In the genomic region with DNA sequence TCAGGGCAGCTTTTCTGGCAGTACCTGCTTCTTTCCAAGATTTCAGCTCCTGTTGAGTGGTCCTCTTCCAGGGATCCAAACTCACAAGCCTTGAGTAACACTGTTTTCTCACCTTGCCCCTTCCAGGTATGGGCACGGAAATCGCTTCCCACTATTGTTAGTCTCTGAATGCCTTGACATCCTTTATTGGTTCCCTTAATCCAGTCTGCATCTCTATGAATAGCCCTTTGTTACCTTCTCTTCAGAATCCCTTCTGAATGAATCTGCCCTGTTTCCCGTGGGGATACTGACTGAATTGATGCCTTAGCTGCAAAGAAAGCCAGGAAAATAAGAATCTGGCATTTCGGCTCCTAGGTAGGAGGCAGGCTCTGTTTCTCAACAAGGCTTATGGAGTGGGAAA, we compare ENCODE assay signal across 24 cellular contexts.
"Had no signal": no experiment of that assay in that cellular context is flagged by ENCODE, and none has a peak within 500 bp of the region (broad histone marks: within the 10 kb centered on the region; RNA-seq: fewer than 3 reads in every experiment).

No MANE protein-coding gene starts in this region.

- H3K4me3 Mint-ChIP-seq: activated CD4-positive, alpha-beta memory T cell treated with anti-CD3 and anti-CD28 coated beads, Interleukin-2, amount 10 ng/mL, durations not matched to agents 7 days and 5 days; activated CD4-positive, alpha-beta T cell treated with anti-CD3 and anti-CD28 coated beads for 36 hours; activated naive CD8-positive, alpha-beta T cell treated with anti-CD3 and anti-CD28 coated beads, Interleukin-2, amount 10 ng/mL, durations not matched to agents 7 days and 5 days; activated T-cell treated with anti-CD3 and anti-CD28 coated beads, Interleukin-2, amount 50 U/mL, for 72 hours; T-cell had no signal

- H3K27ac Mint-ChIP-seq: activated CD4-positive, alpha-beta memory T cell treated with anti-CD3 and anti-CD28 coated beads, Interleukin-2, amount 10 ng/mL, durations not matched to agents 7 days and 5 days; activated CD4-positive, alpha-beta T cell treated with anti-CD3 and anti-CD28 coated beads for 36 hours; activated naive CD8-positive, alpha-beta T cell treated with anti-CD3 and anti-CD28 coated beads, Interleukin-2, amount 10 ng/mL, durations not matched to agents 7 days and 5 days; activated T-cell treated with anti-CD3 and anti-CD28 coated beads, Interleukin-2, amount 50 U/mL, for 72 hours; activated T-helper 2 cell treated with anti-CD3 and anti-CD28 coated beads, Interferon-gamma antibody, Interleukin-2, Interleukin-4, amounts not matched to agents 10 μg/mL and 5 μg/mL and 100 μg/mL, durations not matched to agents 14 hours and 24 hours and 36 hours; T-cell had no signal

- ATAC-seq: activated CD4-positive, alpha-beta T cell treated with anti-CD3 and anti-CD28 coated beads for 36 hours; activated T-cell treated with anti-CD3 and anti-CD28 coated beads, Interleukin-2, amount 50 U/mL, for 72 hours; T-cell had no signal

- H3K4me1 Mint-ChIP-seq: activated CD4-positive, alpha-beta memory T cell treated with anti-CD3 and anti-CD28 coated beads, Interleukin-2, amount 10 ng/mL, durations not matched to agents 7 days and 5 days; activated CD4-positive, alpha-beta T cell treated with anti-CD3 and anti-CD28 coated beads for 36 hours; activated naive CD8-positive, alpha-beta T cell treated with anti-CD3 and anti-CD28 coated beads, Interleukin-2, amount 10 ng/mL, durations not matched to agents 7 days and 5 days; T-cell had no signal

- H3K9me3 Mint-ChIP-seq: activated CD4-positive, alpha-beta memory T cell treated with anti-CD3 and anti-CD28 coated beads, Interleukin-2, amount 10 ng/mL, durations not matched to agents 7 days and 5 days; activated naive CD8-positive, alpha-beta T cell treated with anti-CD3 and anti-CD28 coated beads, Interleukin-2, amount 10 ng/mL, durations not matched to agents 7 days and 5 days; activated T-cell treated with anti-CD3 and anti-CD28 coated beads, Interleukin-2, amount 50 U/mL, for 72 hours; activated T-helper 2 cell treated with anti-CD3 and anti-CD28 coated beads, Interferon-gamma antibody, Interleukin-2, Interleukin-4, amounts not matched to agents 10 μg/mL and 5 μg/mL and 100 μg/mL, durations not matched to agents 14 hours and 24 hours and 36 hours; T-cell had no signal

- H3K9me3 ChIP-seq: adrenal gland had no signal

- DNase-seq: activated CD4-positive, alpha-beta memory T cell treated with anti-CD3 and anti-CD28 coated beads, Interleukin-2, amount 10 ng/mL, durations not matched to agents 7 days and 5 days; activated CD4-positive, alpha-beta T cell treated with anti-CD3 and anti-CD28 coated beads for 36 hours; activated CD4-positive, alpha-beta T cell treated with anti-CD3 and anti-CD28 coated beads, Interleukin-2, amount 50 U/mL, for 1 hour; activated naive CD4-positive, alpha-beta T cell treated with anti-CD3 and anti-CD28 coated beads, Interleukin-2, amount 50 U/mL, for 16 hours; activated naive CD8-positive, alpha-beta T cell treated with anti-CD3 and anti-CD28 coated beads, Interleukin-2, amount 10 ng/mL, durations not matched to agents 7 days and 5 days; activated T-cell treated with anti-CD3 and anti-CD28 coated beads for 4 hours; activated T-cell treated with anti-CD3 and anti-CD28 coated beads, Interleukin-2, amount 50 U/mL, for 72 hours; adrenal gland; anterior cingulate cortex; central memory CD4-positive, alpha-beta T cell; KG1; NCI-H1048; NCI-H1930; NCI-H345; NCI-H510A; NCI-H69; PC-9; SHP77 treated with DMSO at 0.1 percent for 48 hours; T-cell; T-helper 2 cell; T1000 had no signal

- H3K27ac ChIP-seq: adrenal gland, PC-9, SK-N-MC, VCaP had no signal

- H3K27me3 ChIP-seq: adrenal gland had no signal

- H3K36me3 Mint-ChIP-seq: activated naive CD8-positive, alpha-beta T cell treated with anti-CD3 and anti-CD28 coated beads, Interleukin-2, amount 10 ng/mL, durations not matched to agents 7 days and 5 days; T-cell had no signal

- H3K36me3 ChIP-seq: adrenal gland had no signal

- H3K4me1 ChIP-seq: adrenal gland had no signal

- H3K4me3 ChIP-seq: adrenal gland, PC-9, SK-N-MC had no signal
